Comparison of ENCODE assay signal across 29 cellular contexts in the genomic region with DNA sequence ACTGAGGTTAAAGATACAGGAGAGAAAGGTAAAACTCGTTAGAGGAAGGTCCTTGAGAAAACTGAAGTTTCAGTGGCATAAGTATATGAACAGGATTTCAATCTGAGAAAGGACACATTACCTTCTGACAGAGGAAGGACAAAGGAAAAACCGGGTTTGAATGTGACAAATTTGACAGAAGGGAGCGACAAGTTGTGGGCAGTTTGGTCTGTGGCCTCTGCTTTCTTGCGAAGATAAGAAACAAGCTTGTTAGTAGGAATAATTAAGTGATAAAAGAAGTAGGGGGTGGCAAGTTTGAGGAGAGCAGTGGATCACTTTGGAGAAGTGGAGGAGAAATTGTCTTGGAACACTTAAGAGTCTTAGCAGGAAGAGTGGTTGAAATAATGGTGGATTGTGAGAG.
"Had no signal": no experiment of that assay in that cellular context is flagged by ENCODE, and none has a peak within 500 bp of the region (broad histone marks: within the 10 kb centered on the region; RNA-seq: fewer than 3 reads in every experiment).

No MANE protein-coding gene starts in this region.

- H3K27ac ChIP-seq: colonic mucosa, esophagus muscularis mucosa, foreskin keratinocyte, gastroesophageal sphincter, heart right ventricle, lower lobe of right lung, neutrophil, parathyroid adenoma, right lobe of liver, testis, tibial artery had no signal

- H3K4me2 ChIP-seq: smooth muscle cell had no signal

- ATAC-seq: foreskin keratinocyte, gastroesophageal sphincter, left ventricle myocardium superior, lower lobe of right lung, natural killer cell, right lobe of liver had no signal

- H3K4me3 ChIP-seq: colonic mucosa, esophagus muscularis mucosa, gastroesophageal sphincter, heart right ventricle, lower lobe of right lung, right lobe of liver, smooth muscle cell, testis, tibial artery had no signal

- H3K9me3 Mint-ChIP-seq: dendritic cell treated with granulocyte-macrophage colony-stimulating factor and Interleukin-4, amounts not matched to agents 40 ng/mL and 50 ng/mL, for 4 days; natural killer cell; type B pancreatic cell had no signal

- FAIRE-seq: endothelial cell of umbilical vein, islet of Langerhans had no signal

- H3K27me3 ChIP-seq: colonic mucosa, esophagus muscularis mucosa, foreskin keratinocyte, gastroesophageal sphincter, heart right ventricle, neutrophil, right lobe of liver, testis, tibial artery had no signal

- H3K27me3 Mint-ChIP-seq: dendritic cell treated with granulocyte-macrophage colony-stimulating factor and Interleukin-4, amounts not matched to agents 40 ng/mL and 50 ng/mL, for 4 days; progenitor cell of endocrine pancreas; type B pancreatic cell had no signal

- H3K27ac Mint-ChIP-seq: dendritic cell treated with granulocyte-macrophage colony-stimulating factor and Interleukin-4, amounts not matched to agents 40 ng/mL and 50 ng/mL, for 4 days; natural killer cell; progenitor cell of endocrine pancreas; type B pancreatic cell had no signal

- DNase-seq: colonic mucosa; effector CD8-positive, alpha-beta T cell; foreskin keratinocyte; glutamatergic neuron; heart right ventricle; hippocampal formation; kidney glomerular epithelial cell; left ventricle myocardium superior; lower lobe of right lung; natural killer cell; right lobe of liver; stimulated activated CD4-positive, alpha-beta T cell treated with anti-CD3 and anti-CD28 coated beads, Interleukin-12 subunit alpha, Interleukin-12 subunit beta, amount 100 ng/mL, for 4 hours; stimulated activated CD4-positive, alpha-beta T cell treated with anti-CD3 and anti-CD28 coated beads, Interleukin-1b, Interleukin-23, amount 100 ng/mL, for 48 hours; stimulated activated CD4-positive, alpha-beta T cell treated with anti-CD3 and anti-CD28 coated beads, Interleukin-4, amount 100 ng/mL, for 1 hour; stimulated activated CD8-positive, alpha-beta memory T cell treated with anti-CD3 and anti-CD28 coated beads, Interleukin-4, amount 100 ng/mL, for 48 hours; stimulated activated naive CD8-positive, alpha-beta T cell treated with anti-CD3 and anti-CD28 coated beads, Interleukin-15, Interleukin-2, amounts not matched to agents 100 U/mL and 50 U/mL, for 24 hours; substantia nigra; testis; tibial artery had no signal

- H3K36me3 Mint-ChIP-seq: natural killer cell had no signal

- H3K9ac ChIP-seq: parathyroid adenoma had no signal

- H3K9me3 ChIP-seq: colonic mucosa, esophagus muscularis mucosa, gastroesophageal sphincter, heart right ventricle, lower lobe of right lung, neutrophil, right lobe of liver, testis, tibial artery had no signal

- H3K36me3 ChIP-seq: colonic mucosa, neutrophil, right lobe of liver had no signal

- H3K4me3 Mint-ChIP-seq: dendritic cell treated with granulocyte-macrophage colony-stimulating factor and Interleukin-4, amounts not matched to agents 40 ng/mL and 50 ng/mL, for 4 days; natural killer cell; type B pancreatic cell had no signal
